8 cellular contexts compared by ENCODE assay signal in genomic region chr5:178230879-178231735, GRCh38. TPM values are rescaled to one million over a fixed set of nuclear protein-coding genes. Genes with fewer than 3 reads are reported as not detected.
DNase-seq lines count a peak whose midpoint lies in the region; ATAC-seq, FAIRE-seq and TF ChIP-seq lines count a peak whose summit lies in the region.

No MANE protein-coding gene starts in this region.

- peaks cover 13 to 31% of the 10 kb centered on the region in 2 experiments for H3K4me1 ChIP-seq in HCT116 (ENCODE audit: control insufficient read depth in 1 of 2, insufficient read depth in 2 of 2, low read length in 2 of 2)
- peaks cover 30% of the 10 kb centered on the region for H3K4me1 ChIP-seq in hepatocyte (ENCODE audit: insufficient read depth)
- H3K4me1 ChIP-seq in small intestine (ENCODE audit: control insufficient read depth in 2 of 2, insufficient read depth in 1 of 2, low read depth in 1 of 2, low read length in 1 of 2) = peaks cover 3 to 15% of the 10 kb centered on the region in 2 donors

- no peak for FAIRE-seq in small intestine (lab: Jason Lieb, UNC)

- TSS peak; percentile 42 for BruUV-seq in HCT116 (replicated peaks; lab: Mats Ljungman, UMichigan)

- TF ChIP-seq POLR2A in HCT116 (IDR thresholded peaks at IDR 0.05; ENCODE audit: borderline replicate concordance, extremely low read depth, insufficient read depth, insufficient read length) = no peak

- RAD21 ChIA-PET in HCT116 (lab: Charles Lee; ENCODE audit: low non-redundant PET in 1 of 2, low total read pairs in 2 of 2, uncharacterized antibody in 2 of 2, unreplicated experiment in 2 of 2) = no interaction called here

- peaks cover 64% of the 10 kb centered on the region for H3K4me1 Mint-ChIP-seq in activated T-helper 1 cell treated with anti-CD3 and anti-CD28 coated beads, Interleukin-12 subunit alpha, Interleukin-12 subunit beta, Interleukin-2, Interleukin-4 antibody, amounts not matched to agents 30 ng/mL and 10 ng/mL and 1 ng/mL, durations not matched to agents 14 hours and 24 hours and 36 hours (ENCODE audit: low read depth)

- no peak for ATAC-seq in HCT116
- no peak for ATAC-seq in activated CD4-positive, CD25-positive, alpha-beta regulatory T cell treated with anti-CD3 and anti-CD28 coated beads, Interleukin-2, amount 50 U/mL, for 24 hours

- peak overlapping the region; percentile 58 for H3K27ac Mint-ChIP-seq in activated T-helper 1 cell treated with anti-CD3 and anti-CD28 coated beads, Interleukin-12 subunit alpha, Interleukin-12 subunit beta, Interleukin-2, Interleukin-4 antibody, amounts not matched to agents 30 ng/mL and 10 ng/mL and 1 ng/mL, durations not matched to agents 14 hours and 24 hours and 36 hours

- no peak for TF ChIP-seq CTCF in HCT116 (IDR thresholded peaks at IDR 0.05 in 2 of 3, conservative IDR thresholded peaks at IDR 0.05 in 1 of 3; ENCODE audit: borderline replicate concordance in 1 of 3, insufficient read depth in 1 of 3, low read depth in 2 of 3, low read length in 2 of 3)
- TF ChIP-seq CTCF in hepatocyte (IDR thresholded peaks at IDR 0.05; ENCODE audit: poor library complexity) = no peak

- H3K27me3 ChIP-seq in HCT116 (ENCODE audit: insufficient read depth, low read length) (no peaks in the 10 kb centered on the region), hepatocyte (no peaks in the 10 kb centered on the region), small intestine (ENCODE audit: control insufficient read depth in 2 of 2, insufficient read depth in 2 of 2, low read length in 2 of 2) (no peaks in the 10 kb centered on the region)

- H3K4me3 ChIP-seq in HCT116 (replicated peaks in 1 of 2; ENCODE audit: low read depth in 1 of 2, low read length in 2 of 2) = peak overlapping the region; percentile 94 to 99
- H3K4me3 ChIP-seq in hepatocyte = peak overlapping the region; percentile 79
- peak overlapping the region; percentile 80 to 82 for H3K4me3 ChIP-seq in small intestine (ENCODE audit: low read depth in 1 of 2, low read length in 2 of 2)

- H3K4me2 ChIP-seq in HCT116 (ENCODE audit: low read length) (peak overlapping the region; percentile 93), hepatocyte (peak overlapping the region; percentile 100)

- peaks cover 3 to 37% of the 10 kb centered on the region in 2 experiments; a peak in 3 of 4 replicates for H3K36me3 ChIP-seq in HCT116 (ENCODE audit: control insufficient read depth in 1 of 2, insufficient read depth in 2 of 2, low read length in 2 of 2)
- peaks cover 3% of the 10 kb centered on the region for H3K36me3 ChIP-seq in hepatocyte (replicated peaks; ENCODE audit: insufficient read depth, low read depth)
- H3K36me3 ChIP-seq in small intestine (ENCODE audit: control insufficient read depth in 2 of 2, insufficient read depth in 2 of 2, low read length in 2 of 2) = peaks cover 4 to 10% of the 10 kb centered on the region in 2 donors

- intact Hi-C loops in HCT116 (cut with micrococcal nuclease) = no loop called here
- intact Hi-C loops in activated T-helper 1 cell treated with anti-CD3 and anti-CD28 coated beads, Interleukin-12 subunit alpha, Interleukin-12 subunit beta, Interleukin-2, Interleukin-4 antibody, amounts not matched to agents 30 ng/mL and 10 ng/mL and 1 ng/mL, durations not matched to agents 14 hours and 24 hours and 36 hours (cut with micrococcal nuclease) = loop anchor here (5.0 to 10.0 kb wide), 3 partner anchors 791 to 1574 kb away; partner anchors contain the start of genes HNRNPH1, MGAT4B and ZNF879

- H3K27ac ChIP-seq in HCT116 (ENCODE audit: low read depth, low read length) = peak overlapping the region; percentile 95
- H3K27ac ChIP-seq in hepatocyte = peak overlapping the region; percentile 99
- peak overlapping the region; percentile 97 to 99 for H3K27ac ChIP-seq in small intestine (ENCODE audit: low read depth in 1 of 2, low read length in 1 of 2)

- TF ChIP-seq RAD21 in HCT116 (IDR thresholded peaks at IDR 0.05; ENCODE audit: low read depth) = no peak

- no peaks in the 10 kb centered on the region for H3K9me3 Mint-ChIP-seq in activated T-helper 1 cell treated with anti-CD3 and anti-CD28 coated beads, Interleukin-12 subunit alpha, Interleukin-12 subunit beta, Interleukin-2, Interleukin-4 antibody, amounts not matched to agents 30 ng/mL and 10 ng/mL and 1 ng/mL, durations not matched to agents 14 hours and 24 hours and 36 hours

- no peak for DNase-seq in HCT116 (ENCODE audit: low read depth, low spot score)
- DNase-seq in activated T-helper 1 cell treated with anti-CD3 and anti-CD28 coated beads, Interleukin-12 subunit alpha, Interleukin-12 subunit beta, Interleukin-2, Interleukin-4 antibody, amounts not matched to agents 30 ng/mL and 10 ng/mL and 1 ng/mL, durations not matched to agents 14 hours and 24 hours and 36 hours (ENCODE audit: low spot score) = no peak
- DNase-seq in hepatocyte (ENCODE audit: low spot score) = peak; percentile 31
- peak; percentile 92 for DNase-seq in small intestine
- DNase-seq in activated effector memory CD4-positive, alpha-beta T cell treated with Interleukin-2 at 50 U/mL for 16 hours = no peak
- DNase-seq in NCI-H187 (lab: John Stamatoyannopoulos, UW) = no peak
- no peak for DNase-seq in DMS114 treated with DMSO at 0.1 percent for 48 hours (lab: John Stamatoyannopoulos, UW; ENCODE audit: unreplicated experiment)

- no peak overlapping the region for H2AFZ ChIP-seq in HCT116 (ENCODE audit: low read depth, low read length, poor library complexity, severe bottlenecking)
- peak overlapping the region; percentile 77 for H2AFZ ChIP-seq in hepatocyte

- H3K9me3 ChIP-seq in HCT116 (ENCODE audit: control insufficient read depth in 1 of 2, insufficient read depth in 1 of 2, low read depth in 1 of 2, low read length in 2 of 2) = no peaks in the 10 kb centered on the region
- H3K9me3 ChIP-seq in hepatocyte (ENCODE audit: low read depth) = no peaks in the 10 kb centered on the region
- no peaks in the 10 kb centered on the region for H3K9me3 ChIP-seq in small intestine (ENCODE audit: control insufficient read depth, low read depth)

- H3K9ac ChIP-seq in HCT116 (ENCODE audit: low read length) = peak overlapping the region; percentile 98

- no peaks in the 10 kb centered on the region for H3K27me3 Mint-ChIP-seq in activated T-helper 1 cell treated with anti-CD3 and anti-CD28 coated beads, Interleukin-12 subunit alpha, Interleukin-12 subunit beta, Interleukin-2, Interleukin-4 antibody, amounts not matched to agents 30 ng/mL and 10 ng/mL and 1 ng/mL, durations not matched to agents 14 hours and 24 hours and 36 hours (ENCODE audit: insufficient read depth)

- H3K79me2 ChIP-seq in HCT116 (ENCODE audit: insufficient read depth, low read length) (peaks cover 30% of the 10 kb centered on the region), hepatocyte (peaks cover 40% of the 10 kb centered on the region)

- CTCF ChIA-PET in HCT116 (lab: Charles Lee) = no interaction called here

- WGBS in hepatocyte (ENCODE audit: low lambda C conversion rate, missing lambda C conversion rate) = 84% methylated on average over 14 of the region's 14 CpGs
- WGBS in small intestine, 3 donors = 16 to 49% (median 26%) methylated on average over 13 to 14 of the region's 14 CpGs

- peaks cover 50% of the 10 kb centered on the region for H3K36me3 Mint-ChIP-seq in activated T-helper 1 cell treated with anti-CD3 and anti-CD28 coated beads, Interleukin-12 subunit alpha, Interleukin-12 subunit beta, Interleukin-2, Interleukin-4 antibody, amounts not matched to agents 30 ng/mL and 10 ng/mL and 1 ng/mL, durations not matched to agents 14 hours and 24 hours and 36 hours (ENCODE audit: low read depth)

- peak overlapping the region; percentile 90 for H3K4me3 Mint-ChIP-seq in activated T-helper 1 cell treated with anti-CD3 and anti-CD28 coated beads, Interleukin-12 subunit alpha, Interleukin-12 subunit beta, Interleukin-2, Interleukin-4 antibody, amounts not matched to agents 30 ng/mL and 10 ng/mL and 1 ng/mL, durations not matched to agents 14 hours and 24 hours and 36 hours

- POLR2A ChIA-PET in HCT116 (lab: Charles Lee) = no interaction called here

- H4K20me1 ChIP-seq in HCT116 (ENCODE audit: insufficient read depth) = no peaks in the 10 kb centered on the region
- peaks cover 15% of the 10 kb centered on the region for H4K20me1 ChIP-seq in hepatocyte (ENCODE audit: insufficient read depth, poor library complexity, severe bottlenecking)

- no peaks in the 10 kb centered on the region for H3K9me2 ChIP-seq in HCT116 (ENCODE audit: insufficient read depth)
- H3K9me2 ChIP-seq in hepatocyte (replicated peaks; ENCODE audit: insufficient read depth) = no peaks in the 10 kb centered on the region

TF ChIP-seq in HCT116, 20 proteins besides CTCF, POLR2A, EP300 and RAD21 (continues in another document):
- TF ChIP-seq MAX (IDR thresholded peaks at IDR 0.05) = no peak
- no peak for TF ChIP-seq JUND (IDR thresholded peaks at IDR 0.05)
- no peak for TF ChIP-seq SRF (IDR thresholded peaks at IDR 0.05; ENCODE audit: low read depth)

RNA-seq across cellular contexts. Expression of gene PHYKPL, which starts 1.5 kb away (rescaled TPM):
- total RNA-seq in HCT116 (2021; ENCODE audit: unreplicated experiment) (57.8 TPM), hepatocyte (35.4 and 40.3 TPM in 2 replicates)
- polyA plus RNA-seq in HCT116 (2012) = 40.9 and 42.3 TPM in 2 replicates
- 84.4 and 86.7 TPM in 2 replicates for total RNA-seq in activated T-helper 1 cell treated with anti-CD3 and anti-CD28 coated beads, Interleukin-12 subunit alpha, Interleukin-12 subunit beta, Interleukin-2, Interleukin-4 antibody, amounts not matched to agents 30 ng/mL and 10 ng/mL and 1 ng/mL, durations not matched to agents 14 hours and 24 hours and 36 hours
- polyA plus RNA-seq in hepatocyte (60.0 and 82.2 TPM in 2 replicates), small intestine (100 to 1,000 TPM in 2 of 3 donors, 10 to 100 TPM in 1; 57.7 to 145 (median 115) TPM)

RNA-seq across cellular contexts. Expression of gene HNRNPAB, which starts 26.8 kb away (rescaled TPM):
- total RNA-seq in HCT116 (2021; ENCODE audit: unreplicated experiment) (273 TPM), hepatocyte (83.2 and 85.2 TPM in 2 replicates)
- 95.5 and 118 TPM in 2 replicates for polyA plus RNA-seq in HCT116 (2012)
- total RNA-seq in activated T-helper 1 cell treated with anti-CD3 and anti-CD28 coated beads, Interleukin-12 subunit alpha, Interleukin-12 subunit beta, Interleukin-2, Interleukin-4 antibody, amounts not matched to agents 30 ng/mL and 10 ng/mL and 1 ng/mL, durations not matched to agents 14 hours and 24 hours and 36 hours = 459 and 472 TPM in 2 replicates
- polyA plus RNA-seq in hepatocyte (169 and 175 TPM in 2 replicates), small intestine (100 to 1,000 TPM; 147 to 176 (median 172) TPM)

RNA-seq across cellular contexts. Expression of gene GMCL2, which starts 43.9 kb away (rescaled TPM):
- total RNA-seq in HCT116 (2021; ENCODE audit: unreplicated experiment) (not detected), hepatocyte (not detected in 2 replicates)
- polyA plus RNA-seq in HCT116 (2012) = not detected in 2 replicates
- total RNA-seq in activated T-helper 1 cell treated with anti-CD3 and anti-CD28 coated beads, Interleukin-12 subunit alpha, Interleukin-12 subunit beta, Interleukin-2, Interleukin-4 antibody, amounts not matched to agents 30 ng/mL and 10 ng/mL and 1 ng/mL, durations not matched to agents 14 hours and 24 hours and 36 hours = not detected in 2 replicates
- polyA plus RNA-seq in hepatocyte (not detected in 2 replicates), small intestine (not detected)

Comparison
In these comparisons a context has a peak if more than half of its experiments do, and no peak if none do; other contexts are left out.
1. DNase-seq: peak in hepatocyte (single experiment) and small intestine (single experiment); none in HCT116 (single experiment), activated T-helper 1 cell treated with anti-CD3 and anti-CD28 coated beads, Interleukin-12 subunit alpha, Interleukin-12 subunit beta, Interleukin-2, Interleukin-4 antibody, amounts not matched to agents 30 ng/mL and 10 ng/mL and 1 ng/mL, durations not matched to agents 14 hours and 24 hours and 36 hours (single experiment), activated effector memory CD4-positive, alpha-beta T cell treated with Interleukin-2 at 50 U/mL for 16 hours (single experiment), NCI-H187 (0 of 2) and DMS114 treated with DMSO at 0.1 percent for 48 hours (single experiment).
2. Peak in every context shown above with its lines, with median percentiles within 50 percentile points of each other: H3K27ac ChIP-seq and H3K4me3 ChIP-seq.